Comparison of ENCODE assay signal across 27 cellular contexts in genomic region chrX:25068340-25068739, GRCh38. TPM values are rescaled to one million over a fixed set of nuclear protein-coding genes. Genes with fewer than 3 reads are reported as not detected.
DNase-seq lines count a peak whose midpoint lies in the region; ATAC-seq and FAIRE-seq lines count a peak whose summit lies in the region.
"Had no signal": no experiment of that assay in that cellular context is flagged by ENCODE, and none has a peak within 500 bp of the region (broad histone marks: within the 10 kb centered on the region; RNA-seq: fewer than 3 reads in every experiment).

No MANE protein-coding gene starts in this region.

- H3K9me3 Mint-ChIP-seq in activated CD4-positive, alpha-beta T cell treated with anti-CD3 and anti-CD28 coated beads, Interleukin-2, amount 10 ng/mL, durations not matched to agents 7 days and 5 days: peaks cover 2% of the 10 kb centered on the region
- peaks cover 6% of the 10 kb centered on the region for H3K9me3 Mint-ChIP-seq in activated CD4-positive, alpha-beta T cell treated with anti-CD3 and anti-CD28 coated beads for 36 hours (ENCODE audit: low read depth)
- no peaks in the 10 kb centered on the region for H3K9me3 Mint-ChIP-seq in effector memory CD8-positive, alpha-beta T cell
- H3K9me3 Mint-ChIP-seq: activated T-cell treated with anti-CD3 and anti-CD28 coated beads, Interleukin-2, amount 50 U/mL, for 4 hours had no signal

- intact Hi-C loops in activated CD4-positive, alpha-beta T cell treated with anti-CD3 and anti-CD28 coated beads for 36 hours (cut with DNase I, micrococcal nuclease): no loop called here

- POLR2A ChIA-PET in activated CD4-positive, alpha-beta T cell treated with anti-CD3 and anti-CD28 coated beads, Interleukin-2, amount 10 ng/mL, durations not matched to agents 7 days and 5 days (lab: Charles Lee): no interaction called here
- POLR2A ChIA-PET in activated CD4-positive, alpha-beta T cell treated with anti-CD3 and anti-CD28 coated beads for 36 hours (lab: Charles Lee): no interaction called here

- no peak for ATAC-seq in activated CD4-positive, alpha-beta T cell treated with anti-CD3 and anti-CD28 coated beads for 36 hours
- peak; percentile 19 for ATAC-seq in effector memory CD8-positive, alpha-beta T cell (replicated peaks)

- H3K36me3 Mint-ChIP-seq in activated CD4-positive, alpha-beta T cell treated with anti-CD3 and anti-CD28 coated beads, Interleukin-2, amount 10 ng/mL, durations not matched to agents 7 days and 5 days (ENCODE audit: low read depth): no peaks in the 10 kb centered on the region
- H3K36me3 Mint-ChIP-seq in activated CD4-positive, alpha-beta T cell treated with anti-CD3 and anti-CD28 coated beads for 36 hours (ENCODE audit: low read depth): no peaks in the 10 kb centered on the region
- H3K36me3 Mint-ChIP-seq in effector memory CD8-positive, alpha-beta T cell (ENCODE audit: insufficient read depth): no peaks in the 10 kb centered on the region
- H3K36me3 Mint-ChIP-seq: IgD-negative memory B cell had no signal

- CTCF ChIA-PET in activated CD4-positive, alpha-beta T cell treated with anti-CD3 and anti-CD28 coated beads, Interleukin-2, amount 10 ng/mL, durations not matched to agents 7 days and 5 days (lab: Charles Lee): no interaction called here
- CTCF ChIA-PET in activated CD4-positive, alpha-beta T cell treated with anti-CD3 and anti-CD28 coated beads for 36 hours (lab: Charles Lee): interaction anchor here (1.1 kb wide), 1 partner anchor 672 kb away, joined by 4 read pairs; no protein-coding TSS in a partner anchor

- DNase-seq in activated CD4-positive, alpha-beta T cell treated with anti-CD3 and anti-CD28 coated beads, Interleukin-2, amount 10 ng/mL, durations not matched to agents 7 days and 5 days: no peak
- DNase-seq in activated CD4-positive, alpha-beta T cell treated with anti-CD3 and anti-CD28 coated beads for 36 hours: no peak
- DNase-seq in GM18507 (ENCODE audit: extremely low spot score, insufficient read length, low read depth) (no peak), HTR-8/SVneo (ENCODE audit: insufficient read length, low spot score) (no peak), NCI-H524 (lab: John Stamatoyannopoulos, UW) (no peak), ureter (ENCODE audit: low spot score) (no peak)
- DNase-seq in effector memory CD8-positive, alpha-beta T cell: no peak
- DNase-seq in stimulated activated CD4-positive, alpha-beta T cell treated with anti-CD3 and anti-CD28 coated beads, Interleukin-2, amount 100 ng/mL, for 48 hours: no peak
- DNase-seq: activated CD4-positive, CD25-positive, alpha-beta regulatory T cell treated with anti-CD3 and anti-CD28 coated beads, Interleukin-2, amount 50 U/mL, for 72 hours; activated naive CD4-positive, alpha-beta T cell treated with anti-CD3 and anti-CD28 coated beads for 36 hours; activated T-cell treated with anti-CD3 and anti-CD28 coated beads, Interleukin-2, amount 50 U/mL, for 4 hours; DMS153; H9; kidney; NCI-H1092 treated with DMSO at 0.1 percent for 48 hours; NCI-H1930; NCI-H526 treated with DMSO at 0.1 percent for 48 hours; ovary; stimulated activated naive CD8-positive, alpha-beta T cell treated with anti-CD3 and anti-CD28 coated beads, Interleukin-15, amount 100 ng/mL, for 72 hours had no signal

- peak; percentile 45 for FAIRE-seq in GM18507 (lab: Jason Lieb, UNC)
- peak; percentile 49 for FAIRE-seq in HTR-8/SVneo (lab: Jason Lieb, UNC)
- FAIRE-seq: RCC 7860 had no signal

- H3K4me1 Mint-ChIP-seq in activated CD4-positive, alpha-beta T cell treated with anti-CD3 and anti-CD28 coated beads, Interleukin-2, amount 10 ng/mL, durations not matched to agents 7 days and 5 days: peaks cover 21% of the 10 kb centered on the region
- peaks cover 8% of the 10 kb centered on the region for H3K4me1 Mint-ChIP-seq in activated CD4-positive, alpha-beta T cell treated with anti-CD3 and anti-CD28 coated beads for 36 hours
- H3K4me1 Mint-ChIP-seq in effector memory CD8-positive, alpha-beta T cell (ENCODE audit: low read depth in 2 of 2): peaks cover 1 to 10% of the 10 kb centered on the region in 2 donors
- H3K4me1 Mint-ChIP-seq: H9, nephron had no signal

- H3K4me3 Mint-ChIP-seq in activated CD4-positive, alpha-beta T cell treated with anti-CD3 and anti-CD28 coated beads, Interleukin-2, amount 10 ng/mL, durations not matched to agents 7 days and 5 days: no peak overlapping the region
- H3K4me3 Mint-ChIP-seq in activated CD4-positive, alpha-beta T cell treated with anti-CD3 and anti-CD28 coated beads for 36 hours: no peak overlapping the region
- H3K4me3 Mint-ChIP-seq in effector memory CD8-positive, alpha-beta T cell: peak overlapping the region; percentile 55 to 72
- H3K4me3 Mint-ChIP-seq: activated naive CD4-positive, alpha-beta T cell treated with anti-CD3 and anti-CD28 coated beads for 36 hours; H9; nephron; stimulated activated naive CD8-positive, alpha-beta T cell treated with anti-CD3 and anti-CD28 coated beads, Interleukin-15, amount 100 ng/mL, for 72 hours had no signal

- H3K27ac Mint-ChIP-seq in activated CD4-positive, alpha-beta T cell treated with anti-CD3 and anti-CD28 coated beads, Interleukin-2, amount 10 ng/mL, durations not matched to agents 7 days and 5 days: peak overlapping the region; percentile 79
- no peak overlapping the region for H3K27ac Mint-ChIP-seq in activated CD4-positive, alpha-beta T cell treated with anti-CD3 and anti-CD28 coated beads for 36 hours
- peak overlapping the region; percentile 71 to 83 for H3K27ac Mint-ChIP-seq in effector memory CD8-positive, alpha-beta T cell
- H3K27ac Mint-ChIP-seq: activated naive CD4-positive, alpha-beta T cell treated with anti-CD3 and anti-CD28 coated beads for 36 hours; H9; IgD-negative memory B cell; nephron had no signal

- H3K27me3 Mint-ChIP-seq in activated CD4-positive, alpha-beta T cell treated with anti-CD3 and anti-CD28 coated beads, Interleukin-2, amount 10 ng/mL, durations not matched to agents 7 days and 5 days: peaks cover 2% of the 10 kb centered on the region
- no peaks in the 10 kb centered on the region for H3K27me3 Mint-ChIP-seq in activated CD4-positive, alpha-beta T cell treated with anti-CD3 and anti-CD28 coated beads for 36 hours
- no peaks in the 10 kb centered on the region for H3K27me3 Mint-ChIP-seq in effector memory CD8-positive, alpha-beta T cell
- H3K27me3 Mint-ChIP-seq: stimulated activated naive CD8-positive, alpha-beta T cell treated with anti-CD3 and anti-CD28 coated beads, Interleukin-15, amount 100 ng/mL, for 72 hours had no signal

RNA-seq across cellular contexts. Expression of gene ARX, which starts 52.6 kb away (rescaled TPM):
- total RNA-seq in activated CD4-positive, alpha-beta T cell treated with anti-CD3 and anti-CD28 coated beads, Interleukin-2, amount 10 ng/mL, durations not matched to agents 7 days and 5 days: not detected
- not detected for total RNA-seq in activated CD4-positive, alpha-beta T cell treated with anti-CD3 and anti-CD28 coated beads for 36 hours
- not detected for total RNA-seq in ureter
- total RNA-seq: activated CD8-positive, alpha-beta memory T cell treated with anti-CD3 and anti-CD28 coated beads for 36 hours; activated naive CD4-positive, alpha-beta T cell treated with anti-CD3 and anti-CD28 coated beads for 36 hours; activated T-cell treated with anti-CD3 and anti-CD28 coated beads, Interleukin-2, amount 50 U/mL, for 4 hours; fibroblast of villous mesenchyme; liver; renal cortical epithelial cell; vagina had no signal

Comparison
In these comparisons a context has a peak if more than half of its experiments do, and no peak if none do; other contexts are left out.
1. H3K4me3 Mint-ChIP-seq: peak in effector memory CD8-positive, alpha-beta T cell (2 of 2); none in activated CD4-positive, alpha-beta T cell treated with anti-CD3 and anti-CD28 coated beads, Interleukin-2, amount 10 ng/mL, durations not matched to agents 7 days and 5 days (single experiment) and activated CD4-positive, alpha-beta T cell treated with anti-CD3 and anti-CD28 coated beads for 36 hours (single experiment).